In genomic region chr5:7391215-7391614, GRCh38 we compare ENCODE assay signal across 12 cellular contexts. TPM values are rescaled to one million over a fixed set of nuclear protein-coding genes. Genes with fewer than 3 reads are reported as not detected.
DNase-seq lines count a peak whose midpoint lies in the region; ATAC-seq and TF ChIP-seq lines count a peak whose summit lies in the region.
"Had no signal": no experiment of that assay in that cellular context is flagged by ENCODE, and none has a peak within 500 bp of the region (broad histone marks: within the 10 kb centered on the region; RNA-seq: fewer than 3 reads in every experiment).

No MANE protein-coding gene starts in this region.

- H3K4me1 ChIP-seq in duodenal mucosa (ENCODE audit: control insufficient read depth in 1 of 2, insufficient read depth in 2 of 2, low read length in 2 of 2) (peaks cover 13 to 18% of the 10 kb centered on the region in 2 donors), mammary epithelial cell (ENCODE audit: insufficient read depth, low read length) (no peaks in the 10 kb centered on the region), lower lobe of right lung (no peaks in the 10 kb centered on the region)
- H3K4me1 ChIP-seq: HAP-1 had no signal

- no peak overlapping the region for H2AFZ ChIP-seq in neural cell (ENCODE audit: low read depth, low read length)
- no peak overlapping the region for H2AFZ ChIP-seq in mammary epithelial cell (ENCODE audit: low read depth, low read length)

- TF ChIP-seq CTCF in neural cell (IDR thresholded peaks at IDR 0.05; ENCODE audit: poor library complexity, severe bottlenecking), result peak; percentile 22
- TF ChIP-seq CTCF in mammary epithelial cell (conservative IDR thresholded peaks at IDR 0.05 in 1 of 2, IDR thresholded peaks at IDR 0.05 in 1 of 2; ENCODE audit: extremely low read depth in 1 of 2, insufficient read depth in 1 of 2, low read depth in 1 of 2, low read length in 2 of 2), result no peak
- TF ChIP-seq CTCF in lower lobe of right lung (IDR thresholded peaks at IDR 0.05), result no peak

- no peaks in the 10 kb centered on the region for H3K27me3 ChIP-seq in duodenal mucosa (ENCODE audit: control insufficient read depth in 1 of 2, insufficient read depth in 2 of 2, low read length in 2 of 2)
- H3K27me3 ChIP-seq in neural cell (ENCODE audit: insufficient read depth, low read depth, low read length), result peaks cover 17% of the 10 kb centered on the region
- peaks cover 5% of the 10 kb centered on the region for H3K27me3 ChIP-seq in mammary epithelial cell (ENCODE audit: insufficient read depth, low read length)
- H3K27me3 ChIP-seq in lower lobe of right lung (ENCODE audit: low read depth), result peaks cover 16% of the 10 kb centered on the region

- DNase-seq in Daoy (ENCODE audit: low read depth) (peak; percentile 38), NCI-H524 (lab: John Stamatoyannopoulos, UW) (peak; percentile 70 to 89), NCI-H2196 treated with DMSO at 0.1 percent for 48 hours (lab: John Stamatoyannopoulos, UW; ENCODE audit: unreplicated experiment) (no peak), mammary epithelial cell (no peak), lower lobe of right lung (no peak)
- DNase-seq: activated effector memory CD4-positive, alpha-beta T cell treated with anti-CD3 and anti-CD28 coated beads, Interleukin-2, amount 50 U/mL, for 16 hours; midbrain had no signal

- peak overlapping the region in 1 of 2 donors; percentile 25 for H3K9ac ChIP-seq in duodenal mucosa (ENCODE audit: low read depth in 1 of 2, low read length in 2 of 2)
- no peak overlapping the region for H3K9ac ChIP-seq in neural cell (ENCODE audit: low read length)
- H3K9ac ChIP-seq in mammary epithelial cell (ENCODE audit: insufficient read depth, low read length), result no peak overlapping the region
- H3K9ac ChIP-seq: KMS-11 had no signal

- H3K4me2 ChIP-seq in neural cell (ENCODE audit: low read length) (no peak overlapping the region), mammary epithelial cell (ENCODE audit: insufficient read depth, low read depth, low read length) (no peak overlapping the region)
- H3K4me2 ChIP-seq: KMS-11 had no signal

- CTCF ChIA-PET in mammary epithelial cell (lab: Charles Lee; ENCODE audit: low non-redundant PET), result no interaction called here

- no peak for TF ChIP-seq RAD21 in neural cell (conservative IDR thresholded peaks at IDR 0.05)

- H3K9me3 ChIP-seq in duodenal mucosa (ENCODE audit: control insufficient read depth in 1 of 2, low read length in 2 of 2) (no peaks in the 10 kb centered on the region), neural cell (ENCODE audit: low read length) (no peaks in the 10 kb centered on the region), mammary epithelial cell (replicated peaks; ENCODE audit: insufficient read depth, low read length) (peaks cover 4% of the 10 kb centered on the region), lower lobe of right lung (no peaks in the 10 kb centered on the region)
- H3K9me3 ChIP-seq: HAP-1 had no signal

- H4K20me1 ChIP-seq in neural cell (ENCODE audit: insufficient read depth) (no peaks in the 10 kb centered on the region), mammary epithelial cell (ENCODE audit: insufficient read depth, low read length) (no peaks in the 10 kb centered on the region)

- no peak for TF ChIP-seq EP300 in neural cell (conservative IDR thresholded peaks at IDR 0.05; ENCODE audit: poor library complexity, severe bottlenecking)

- BruUV-seq in mammary epithelial cell (replicated peaks; lab: Mats Ljungman, UMichigan), result no TSS peak

- dilution Hi-C loops in mammary epithelial cell (cut with HindIII; ENCODE audit: low sequenced_read_pairs), result no loop called here

- intact Hi-C loops in mammary epithelial cell (cut with micrococcal nuclease), result loop anchor here (5.0 kb wide), 1 partner anchor 569 kb away; no protein-coding TSS in a partner anchor
- intact Hi-C loops in lower lobe of right lung (cut with DNase I), result no loop called here

- H3K79me2 ChIP-seq in neural cell (replicated peaks; ENCODE audit: insufficient read depth, low read length), result no peaks in the 10 kb centered on the region
- H3K79me2 ChIP-seq in mammary epithelial cell (ENCODE audit: insufficient read depth, low read length), result no peaks in the 10 kb centered on the region

- no peak overlapping the region for H3K27ac ChIP-seq in duodenal mucosa (ENCODE audit: low read depth, low read length)
- H3K27ac ChIP-seq in neural cell (ENCODE audit: low read length), result no peak overlapping the region
- H3K27ac ChIP-seq in mammary epithelial cell (ENCODE audit: insufficient read depth, low read depth, low read length), result no peak overlapping the region
- H3K27ac ChIP-seq in lower lobe of right lung, result no peak overlapping the region
- H3K27ac ChIP-seq: KMS-11 had no signal

- no peaks in the 10 kb centered on the region for H3K9me2 ChIP-seq in neural cell (ENCODE audit: insufficient read depth, low read length)

- H3K36me3 ChIP-seq in duodenal mucosa (ENCODE audit: control insufficient read depth in 1 of 2, insufficient read depth in 2 of 2, low read length in 2 of 2) (no peaks in the 10 kb centered on the region), neural cell (ENCODE audit: insufficient read depth, low read length) (no peaks in the 10 kb centered on the region), mammary epithelial cell (ENCODE audit: insufficient read depth, low read length) (no peaks in the 10 kb centered on the region), lower lobe of right lung (no peaks in the 10 kb centered on the region)
- H3K36me3 ChIP-seq: HAP-1 had no signal

- in situ Hi-C loops in mammary epithelial cell (cut with MboI; ENCODE audit: low sequenced_read_pairs in 2 of 2), result no loop called here

- H3K4me3 ChIP-seq in duodenal mucosa (ENCODE audit: low read depth in 1 of 2, low read length in 2 of 2), result peak overlapping the region; percentile 37 to 51
- no peak overlapping the region for H3K4me3 ChIP-seq in neural cell (ENCODE audit: low read length)
- no peak overlapping the region for H3K4me3 ChIP-seq in mammary epithelial cell (replicated peaks in 1 of 3; ENCODE audit: insufficient read depth in 1 of 3, low read depth in 2 of 3, low read length in 3 of 3)
- H3K4me3 ChIP-seq in lower lobe of right lung, result no peak overlapping the region
- H3K4me3 ChIP-seq: HAP-1 had no signal

- 81% methylated on average over 9 of the region's 9 CpGs for WGBS in mammary epithelial cell (ENCODE audit: low coverage, missing lambda C conversion rate)

- no peak for ATAC-seq in GM18511 (IDR thresholded peaks at IDR 0.05; ENCODE audit: unreplicated experiment)
- ATAC-seq in lower lobe of right lung, result no peak

- no peaks in the 10 kb centered on the region for H3F3A ChIP-seq in neural cell (ENCODE audit: insufficient read depth, low read length, poor library complexity, severe bottlenecking)

TF ChIP-seq in neural cell, 6 proteins besides CTCF, POLR2A, EP300 and RAD21:
- TF ChIP-seq SMC3 (conservative IDR thresholded peaks at IDR 0.05; ENCODE audit: poor library complexity) (no peak), MXI1 (conservative IDR thresholded peaks at IDR 0.05; ENCODE audit: poor library complexity, severe bottlenecking) (no peak), REST (IDR thresholded peaks at IDR 0.05; ENCODE audit: borderline replicate concordance) (no peak), TAF1 (IDR thresholded peaks at IDR 0.05; ENCODE audit: low read depth) (no peak), EZH2 (IDR thresholded peaks at IDR 0.05; ENCODE audit: borderline replicate concordance, insufficient read depth, low read length, poor library complexity, severe bottlenecking) (no peak), POLR2AphosphoS5 (IDR thresholded peaks at IDR 0.05) (no peak)

RNA-seq across cellular contexts. Expression of gene ADCY2, which starts 4.7 kb away (rescaled TPM):
- 0.48 and 0.86 TPM in 2 replicates for total RNA-seq in Daoy (2014; rRNA removed; shearing (Covaris generic))
- polyA plus RNA-seq in neural cell (1.9 and 10.7 TPM in 2 replicates), mammary epithelial cell (not detected)
- polyA minus RNA-seq in neural cell (2.9 and 3.1 TPM in 2 replicates), mammary epithelial cell (not detected)
- total RNA-seq in mammary epithelial cell (not detected), lower lobe of right lung (0.59 TPM)

Comparison
In these comparisons a context has a peak if more than half of its experiments do, and no peak if none do; other contexts are left out.
1. DNase-seq: peak in Daoy (single experiment) and NCI-H524 (2 of 2); none in NCI-H2196 treated with DMSO at 0.1 percent for 48 hours (single experiment), mammary epithelial cell (single experiment) and lower lobe of right lung (single experiment).
2. H3K4me3 ChIP-seq: peak in duodenal mucosa (2 of 2); none in neural cell (single experiment), mammary epithelial cell (0 of 3) and lower lobe of right lung (single experiment).